Comparison of ENCODE assay signal across 10 cellular contexts in genomic region chr12:96198970-96199369, GRCh38. TPM values are rescaled to one million over a fixed set of nuclear protein-coding genes. Genes with fewer than 3 reads are reported as not detected.
DNase-seq lines count a peak whose midpoint lies in the region; ATAC-seq lines count a peak whose summit lies in the region.
"Had no signal": no experiment of that assay in that cellular context is flagged by ENCODE, and none has a peak within 500 bp of the region (broad histone marks: within the 10 kb centered on the region; RNA-seq: fewer than 3 reads in every experiment).

No MANE protein-coding gene starts in this region.

- peak overlapping the region in 5 of 10 experiments; percentile 7 to 42 (median 15); a peak in 4 of 20 replicates for H3K4me3 ChIP-seq in BLaER1 treated with 17β-estradiol and CSF1 and Interleukin-3, amounts not matched to agents 10 nM and 100 nM
- peak overlapping the region in 1 of 2 experiments; percentile 41 for H3K4me3 ChIP-seq in mesenchymal stem cell (ENCODE audit: insufficient read depth in 1 of 2, low read depth in 1 of 2, low read length in 2 of 2)

- H3K4ac ChIP-seq in mesenchymal stem cell (ENCODE audit: low read depth in 1 of 2, low read length in 2 of 2) = no peak overlapping the region

- H3K4me1 Mint-ChIP-seq in IgD-negative memory B cell = peaks cover 39 to 51% (median 47%) of the 10 kb centered on the region in 3 donors
- peaks cover 48% of the 10 kb centered on the region for H3K4me1 Mint-ChIP-seq in activated naive CD8-positive, alpha-beta T cell treated with anti-CD3 and anti-CD28 coated beads for 36 hours

- H3K18ac ChIP-seq in mesenchymal stem cell (ENCODE audit: low read depth in 1 of 2, low read length in 2 of 2) = no peak overlapping the region

- no peaks in the 10 kb centered on the region for H3K9me3 Mint-ChIP-seq in IgD-negative memory B cell
- peaks cover 11% of the 10 kb centered on the region for H3K9me3 Mint-ChIP-seq in activated naive CD8-positive, alpha-beta T cell treated with anti-CD3 and anti-CD28 coated beads for 36 hours

- no peak for DNase-seq in activated naive CD8-positive, alpha-beta T cell treated with anti-CD3 and anti-CD28 coated beads for 36 hours
- DNase-seq in mesenchymal stem cell = peak; percentile 91
- no peak for DNase-seq in left colon
- no peak for DNase-seq in NAMALWA (ENCODE audit: low spot score)
- DNase-seq in GDM1 (lab: John Stamatoyannopoulos, UW) = no peak
- no peak for DNase-seq in midbrain (lab: John Stamatoyannopoulos, UW)
- DNase-seq: anterior cingulate cortex had no signal

- peaks cover 36 to 77% (median 63%) of the 10 kb centered on the region in 10 experiments for H3K4me1 ChIP-seq in BLaER1 treated with 17β-estradiol and CSF1 and Interleukin-3, amounts not matched to agents 10 nM and 100 nM
- peaks cover 7% of the 10 kb centered on the region for H3K4me1 ChIP-seq in mesenchymal stem cell (ENCODE audit: control insufficient read depth, insufficient read depth, low read depth, low read length)

- H3K36me3 Mint-ChIP-seq in IgD-negative memory B cell = peaks cover 6% of the 10 kb centered on the region
- peaks cover 27% of the 10 kb centered on the region for H3K36me3 Mint-ChIP-seq in activated naive CD8-positive, alpha-beta T cell treated with anti-CD3 and anti-CD28 coated beads for 36 hours

- no peak overlapping the region for H2BK15ac ChIP-seq in mesenchymal stem cell (ENCODE audit: low read depth, poor library complexity, severe bottlenecking)

- H4K8ac ChIP-seq in mesenchymal stem cell (ENCODE audit: low read length) = no peak overlapping the region

- H3K23ac ChIP-seq in mesenchymal stem cell (ENCODE audit: low read length in 2 of 2) = no peak overlapping the region

- no peak overlapping the region for H2AK5ac ChIP-seq in mesenchymal stem cell (ENCODE audit: low read length, severe bottlenecking)

- H2BK12ac ChIP-seq in mesenchymal stem cell (ENCODE audit: low read length in 2 of 2) = no peak overlapping the region

- peaks cover 3% of the 10 kb centered on the region for H3K79me1 ChIP-seq in mesenchymal stem cell (replicated peaks; ENCODE audit: low read length, poor library complexity, severe bottlenecking)

- no peak overlapping the region for H2AFZ ChIP-seq in mesenchymal stem cell (ENCODE audit: low read depth, low read length)

- H3K36me3 ChIP-seq in BLaER1 treated with 17β-estradiol and CSF1 and Interleukin-3, amounts not matched to agents 10 nM and 100 nM = peaks cover 8 to 60% (median 39%) of the 10 kb centered on the region in 11 experiments
- peaks cover 5 to 6% of the 10 kb centered on the region in 2 experiments for H3K36me3 ChIP-seq in mesenchymal stem cell (ENCODE audit: control insufficient read depth in 1 of 2, insufficient read depth in 2 of 2, low read depth in 1 of 2, low read length in 2 of 2)
- H3K36me3 ChIP-seq: neutrophil had no signal

- peaks cover 15 to 33% (median 26%) of the 10 kb centered on the region in 11 experiments for H3K9me3 ChIP-seq in BLaER1 treated with 17β-estradiol and CSF1 and Interleukin-3, amounts not matched to agents 10 nM and 100 nM (replicated peaks in 1 of 11)
- H3K9me3 ChIP-seq in mesenchymal stem cell (ENCODE audit: control insufficient read depth, low read length) = no peaks in the 10 kb centered on the region
- H3K9me3 ChIP-seq: neutrophil had no signal

- H2BK120ac ChIP-seq in mesenchymal stem cell (ENCODE audit: low read depth, low read length) = no peak overlapping the region

- peak overlapping the region; percentile 12 to 99 (median 99); a peak in 20 of 22 replicates for H3K27ac ChIP-seq in BLaER1 treated with 17β-estradiol and CSF1 and Interleukin-3, amounts not matched to agents 10 nM and 100 nM
- peak overlapping the region; percentile 89 for H3K27ac ChIP-seq in mesenchymal stem cell (ENCODE audit: low read length, poor library complexity, severe bottlenecking)
- H3K27ac ChIP-seq: neutrophil had no signal

- peak overlapping the region; percentile 92 to 98 (median 94) for H3K27ac Mint-ChIP-seq in IgD-negative memory B cell
- H3K27ac Mint-ChIP-seq in activated naive CD8-positive, alpha-beta T cell treated with anti-CD3 and anti-CD28 coated beads for 36 hours = peak overlapping the region; percentile 72

- H4K91ac ChIP-seq in mesenchymal stem cell (ENCODE audit: low read length) = no peak overlapping the region

- peak overlapping the region; percentile 82 to 100 (median 92) for H3K4me2 ChIP-seq in BLaER1 treated with 17β-estradiol and CSF1 and Interleukin-3, amounts not matched to agents 10 nM and 100 nM
- no peak overlapping the region for H3K4me2 ChIP-seq in mesenchymal stem cell (ENCODE audit: low read length, poor library complexity, severe bottlenecking)

- peak overlapping the region in 8 of 11 experiments; percentile 13 to 56 (median 28); a peak in 10 of 22 replicates for H3K9ac ChIP-seq in BLaER1 treated with 17β-estradiol and CSF1 and Interleukin-3, amounts not matched to agents 10 nM and 100 nM
- H3K9ac ChIP-seq in mesenchymal stem cell (ENCODE audit: low read length) = peak overlapping the region; percentile 98

- no peak overlapping the region for H3K14ac ChIP-seq in mesenchymal stem cell (ENCODE audit: low read length in 2 of 2)

- H2BK5ac ChIP-seq in mesenchymal stem cell (ENCODE audit: low read depth, low read length, poor library complexity, severe bottlenecking) = no peak overlapping the region

- H3K27me3 Mint-ChIP-seq in IgD-negative memory B cell = no peaks in the 10 kb centered on the region
- H3K27me3 Mint-ChIP-seq in activated naive CD8-positive, alpha-beta T cell treated with anti-CD3 and anti-CD28 coated beads for 36 hours = no peaks in the 10 kb centered on the region

- H3K4me3 Mint-ChIP-seq in IgD-negative memory B cell = peak overlapping the region; percentile 62 to 99 (median 66)
- H3K4me3 Mint-ChIP-seq in activated naive CD8-positive, alpha-beta T cell treated with anti-CD3 and anti-CD28 coated beads for 36 hours = peak overlapping the region; percentile 5

- intact Hi-C loops in left colon (cut with DNase I, micrococcal nuclease) = no loop called here

- no peak for ATAC-seq in left colon

- H3K27me3 ChIP-seq in BLaER1 treated with 17β-estradiol and CSF1 and Interleukin-3, amounts not matched to agents 10 nM and 100 nM = no peaks in the 10 kb centered on the region
- H3K27me3 ChIP-seq in mesenchymal stem cell (ENCODE audit: control insufficient read depth in 1 of 2, insufficient read depth in 1 of 2, low read length in 2 of 2) = no peaks in the 10 kb centered on the region

- peaks cover 0 to 31% (median 0%) of the 10 kb centered on the region in 11 experiments; a peak in 7 of 22 replicates for H4K20me1 ChIP-seq in BLaER1 treated with 17β-estradiol and CSF1 and Interleukin-3, amounts not matched to agents 10 nM and 100 nM

RNA-seq across cellular contexts. Expression of gene ELK3, which starts 4.8 kb away (rescaled TPM):
- 17.9 TPM for polyA plus RNA-seq in IgD-negative memory B cell
- 10 to 100 TPM; 10.9 to 12.6 TPM for total RNA-seq in activated naive CD8-positive, alpha-beta T cell treated with anti-CD3 and anti-CD28 coated beads for 36 hours
- polyA plus RNA-seq in mesenchymal stem cell (2013, experiment 1 of 2) = 62.4 TPM
- 63.9 TPM for polyA plus RNA-seq in mesenchymal stem cell (2013, experiment 2 of 2)
- total RNA-seq in left colon = 1 to 10 TPM; 7.7 to 9.2 TPM
